20 cellular contexts compared by ENCODE assay signal in the genomic region with DNA sequence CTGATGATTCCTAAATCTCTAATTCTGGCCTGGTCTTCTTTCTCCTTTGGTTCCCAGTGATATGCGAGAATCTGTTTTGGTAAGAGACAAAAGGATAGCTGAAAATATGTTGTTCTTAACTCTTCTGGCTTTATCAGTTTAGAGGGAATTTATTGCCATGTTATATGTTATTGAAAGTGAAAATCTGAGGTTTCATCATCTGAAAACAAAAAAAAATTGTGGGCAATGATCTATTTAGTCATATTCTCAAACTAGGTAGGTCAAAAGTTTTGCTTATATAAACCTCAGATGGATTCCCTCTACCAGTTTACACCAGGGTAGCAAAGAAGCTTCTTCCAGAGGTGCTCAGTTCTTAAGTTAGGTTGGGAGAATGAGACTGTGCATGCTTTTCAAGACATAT.
DNase-seq lines count a peak whose midpoint lies in the region; ATAC-seq and TF ChIP-seq lines count a peak whose summit lies in the region.
"Had no signal": no experiment of that assay in that cellular context is flagged by ENCODE, and none has a peak within 500 bp of the region (broad histone marks: within the 10 kb centered on the region; RNA-seq: fewer than 3 reads in every experiment).

No MANE protein-coding gene starts in this region.

- no peak overlapping the region for H3K27ac ChIP-seq in OCI-LY1 (ENCODE audit: low read depth, low read length, poor library complexity, severe bottlenecking)
- no peak overlapping the region for H3K27ac ChIP-seq in uterus
- H3K27ac ChIP-seq: adrenal gland, esophagus muscularis mucosa, PC-9, SJCRH30, thyroid gland had no signal

- H3K27ac Mint-ChIP-seq in activated naive CD4-positive, alpha-beta T cell treated with anti-CD3 and anti-CD28 coated beads, Interleukin-2, amount 10 ng/mL, durations not matched to agents 7 days and 5 days = peak overlapping the region; percentile 58
- peak overlapping the region; percentile 81 for H3K27ac Mint-ChIP-seq in activated naive CD8-positive, alpha-beta T cell treated with anti-CD3 and anti-CD28 coated beads, Interleukin-2, amount 50 U/mL, for 24 hours
- H3K27ac Mint-ChIP-seq: WTC11 had no signal

- TF ChIP-seq CTCF in OCI-LY1 (IDR thresholded peaks at IDR 0.05; ENCODE audit: low read length) (no peak), uterus (IDR thresholded peaks at IDR 0.05) (no peak)

- no peak overlapping the region for H3K9ac ChIP-seq in OCI-LY1 (ENCODE audit: low read length)

- peaks cover 73% of the 10 kb centered on the region for H3K4me1 Mint-ChIP-seq in activated naive CD4-positive, alpha-beta T cell treated with anti-CD3 and anti-CD28 coated beads, Interleukin-2, amount 10 ng/mL, durations not matched to agents 7 days and 5 days
- peaks cover 86% of the 10 kb centered on the region for H3K4me1 Mint-ChIP-seq in activated naive CD8-positive, alpha-beta T cell treated with anti-CD3 and anti-CD28 coated beads, Interleukin-2, amount 50 U/mL, for 24 hours
- H3K4me1 Mint-ChIP-seq: WTC11 had no signal

- CTCF ChIA-PET in activated naive CD4-positive, alpha-beta T cell treated with anti-CD3 and anti-CD28 coated beads, Interleukin-2, amount 10 ng/mL, durations not matched to agents 7 days and 5 days (lab: Charles Lee) = no interaction called here

- H3K4me2 ChIP-seq in OCI-LY1 (ENCODE audit: low read length) = no peak overlapping the region
- H3K4me2 ChIP-seq: PC-9 had no signal

- peaks cover 4% of the 10 kb centered on the region for H3K36me3 Mint-ChIP-seq in activated naive CD4-positive, alpha-beta T cell treated with anti-CD3 and anti-CD28 coated beads, Interleukin-2, amount 10 ng/mL, durations not matched to agents 7 days and 5 days
- no peaks in the 10 kb centered on the region for H3K36me3 Mint-ChIP-seq in activated naive CD8-positive, alpha-beta T cell treated with anti-CD3 and anti-CD28 coated beads, Interleukin-2, amount 50 U/mL, for 24 hours (ENCODE audit: low read depth)
- H3K36me3 Mint-ChIP-seq: WTC11 had no signal

- H3F3A ChIP-seq in OCI-LY1 (ENCODE audit: insufficient read depth, low read length) = no peaks in the 10 kb centered on the region

- no peak overlapping the region for H3K4me3 Mint-ChIP-seq in activated naive CD4-positive, alpha-beta T cell treated with anti-CD3 and anti-CD28 coated beads, Interleukin-2, amount 10 ng/mL, durations not matched to agents 7 days and 5 days
- H3K4me3 Mint-ChIP-seq in activated naive CD8-positive, alpha-beta T cell treated with anti-CD3 and anti-CD28 coated beads, Interleukin-2, amount 50 U/mL, for 24 hours = peak overlapping the region; percentile 56
- H3K4me3 Mint-ChIP-seq: WTC11 had no signal

- peak; percentile 13 for ATAC-seq in activated naive CD8-positive, alpha-beta T cell treated with anti-CD3 and anti-CD28 coated beads, Interleukin-2, amount 50 U/mL, for 24 hours
- ATAC-seq in GM21381 (IDR thresholded peaks at IDR 0.05; ENCODE audit: unreplicated experiment) (no peak), HG03095 (IDR thresholded peaks at IDR 0.05; ENCODE audit: unreplicated experiment) (no peak), GM21717 (IDR thresholded peaks at IDR 0.05; ENCODE audit: unreplicated experiment) (no peak)
- ATAC-seq: left lobe of liver, WTC11 had no signal

- H3K4me1 ChIP-seq in OCI-LY1 (ENCODE audit: insufficient read depth, low read length, severe bottlenecking) (peaks cover 36% of the 10 kb centered on the region), uterus (no peaks in the 10 kb centered on the region)
- H3K4me1 ChIP-seq: adrenal gland, esophagus muscularis mucosa, thyroid gland had no signal

- H2AFZ ChIP-seq in OCI-LY1 (ENCODE audit: low read length) = 0 out of 2 replicates have a peak overlapping the region, but pooled peaks have one; percentile 62
- H2AFZ ChIP-seq: PC-9 had no signal

- H3K9me3 Mint-ChIP-seq in activated naive CD4-positive, alpha-beta T cell treated with anti-CD3 and anti-CD28 coated beads, Interleukin-2, amount 10 ng/mL, durations not matched to agents 7 days and 5 days = no peaks in the 10 kb centered on the region
- no peaks in the 10 kb centered on the region for H3K9me3 Mint-ChIP-seq in activated naive CD8-positive, alpha-beta T cell treated with anti-CD3 and anti-CD28 coated beads, Interleukin-2, amount 50 U/mL, for 24 hours
- H3K9me3 Mint-ChIP-seq: WTC11 had no signal

- H4K20me1 ChIP-seq in OCI-LY1 (ENCODE audit: insufficient read depth, low read length) = no peaks in the 10 kb centered on the region

- no peaks in the 10 kb centered on the region for H3K79me2 ChIP-seq in OCI-LY1 (ENCODE audit: insufficient read depth, low read length)

- H3K9me3 ChIP-seq in OCI-LY1 (ENCODE audit: low read length) (no peaks in the 10 kb centered on the region), uterus (no peaks in the 10 kb centered on the region)
- H3K9me3 ChIP-seq: adrenal gland, esophagus muscularis mucosa, SJCRH30, thyroid gland had no signal

- DNase-seq in activated naive CD4-positive, alpha-beta T cell treated with anti-CD3 and anti-CD28 coated beads, Interleukin-2, amount 10 ng/mL, durations not matched to agents 7 days and 5 days = no peak
- no peak for DNase-seq in activated naive CD4-positive, alpha-beta T cell treated with anti-CD3 and anti-CD28 coated beads, Interleukin-2, amount 50 U/mL, for 16 hours
- no peak for DNase-seq in activated naive CD8-positive, alpha-beta T cell treated with anti-CD3 and anti-CD28 coated beads, Interleukin-2, amount 50 U/mL, for 24 hours
- no peak for DNase-seq in uterus
- DNase-seq: adrenal gland, EL, KG1, NCI-H1105 treated with DMSO at 0.1 percent for 48 hours, NCI-H69, PC-9, retina, SJCRH30, thyroid gland had no signal

- H3K4me3 ChIP-seq in OCI-LY1 (ENCODE audit: low read depth, low read length, poor library complexity, severe bottlenecking) (no peak overlapping the region), uterus (no peak overlapping the region)
- H3K4me3 ChIP-seq: adrenal gland, esophagus muscularis mucosa, PC-9, SJCRH30, thyroid gland had no signal

- no peaks in the 10 kb centered on the region for H3K27me3 ChIP-seq in OCI-LY1 (ENCODE audit: insufficient read depth, low read length)
- no peaks in the 10 kb centered on the region for H3K27me3 ChIP-seq in uterus
- H3K27me3 ChIP-seq: adrenal gland, esophagus muscularis mucosa, SJCRH30, thyroid gland had no signal

- no peak for TF ChIP-seq POLR2A in uterus (IDR thresholded peaks at IDR 0.05)

- no peaks in the 10 kb centered on the region for H3K36me3 ChIP-seq in OCI-LY1 (ENCODE audit: insufficient read depth, low read length)
- no peaks in the 10 kb centered on the region for H3K36me3 ChIP-seq in uterus
- H3K36me3 ChIP-seq: adrenal gland, esophagus muscularis mucosa, SJCRH30, thyroid gland had no signal

- H3K9me2 ChIP-seq in OCI-LY1 (ENCODE audit: low read depth, low read length) = no peaks in the 10 kb centered on the region

- intact Hi-C loops in uterus (cut with DNase I; ENCODE audit: low total_unique reads) = no loop called here

- no peaks in the 10 kb centered on the region for H3K27me3 Mint-ChIP-seq in activated naive CD4-positive, alpha-beta T cell treated with anti-CD3 and anti-CD28 coated beads, Interleukin-2, amount 10 ng/mL, durations not matched to agents 7 days and 5 days
- no peaks in the 10 kb centered on the region for H3K27me3 Mint-ChIP-seq in activated naive CD8-positive, alpha-beta T cell treated with anti-CD3 and anti-CD28 coated beads, Interleukin-2, amount 50 U/mL, for 24 hours
